33 cellular contexts compared by ENCODE assay signal in the genomic region with DNA sequence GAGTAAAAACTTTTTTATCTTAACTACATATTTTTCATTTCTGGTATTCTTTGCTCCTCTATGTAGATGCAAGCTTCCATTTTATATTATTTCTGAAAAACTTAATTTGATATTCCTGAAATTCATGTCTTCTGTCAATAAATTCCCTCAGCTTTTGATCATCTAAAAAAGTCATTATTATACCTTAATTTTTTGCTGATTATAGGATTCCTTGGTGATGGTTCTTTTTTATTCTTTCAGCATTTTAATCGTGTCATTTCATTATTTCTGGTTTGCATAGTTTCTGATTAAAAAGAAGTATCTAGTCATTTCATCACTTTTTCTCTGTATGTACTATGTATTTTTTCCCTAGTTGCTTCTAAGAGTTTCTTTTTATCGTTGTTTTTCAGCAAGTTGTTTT.
"Had no signal": no experiment of that assay in that cellular context is flagged by ENCODE, and none has a peak within 500 bp of the region (broad histone marks: within the 10 kb centered on the region; RNA-seq: fewer than 3 reads in every experiment).

No MANE protein-coding gene starts in this region.

- H3K27me3 ChIP-seq: ascending aorta, breast epithelium, cardiac muscle cell, dorsolateral prefrontal cortex, esophagus muscularis mucosa, foreskin keratinocyte, gastrocnemius medialis, heart right ventricle had no signal

- H3K4me1 ChIP-seq: ascending aorta, breast epithelium, esophagus muscularis mucosa, foreskin keratinocyte had no signal

- H3K36me3 ChIP-seq: ascending aorta, breast epithelium, cardiac muscle cell, esophagus muscularis mucosa, gastrocnemius medialis, heart right ventricle, WERI-Rb-1 had no signal

- ATAC-seq: activated CD4-positive, alpha-beta T cell treated with anti-CD3 and anti-CD28 coated beads for 36 hours; activated naive CD4-positive, alpha-beta T cell treated with anti-CD3 and anti-CD28 coated beads, Interleukin-2, amount 50 U/mL, for 72 hours; activated T-cell treated with anti-CD3 and anti-CD28 coated beads, Interleukin-2, amount 50 U/mL, for 72 hours; foreskin keratinocyte; gastrocnemius medialis; heart right ventricle; T-helper 17 cell had no signal

- H3K9me3 ChIP-seq: gastrocnemius medialis had no signal

- H3K4me3 ChIP-seq: ascending aorta, breast epithelium, cardiac muscle cell, coronary artery, dorsolateral prefrontal cortex, esophagus muscularis mucosa, gastrocnemius medialis, heart right ventricle had no signal

- H3K27ac ChIP-seq: ascending aorta, breast epithelium, cardiac muscle cell, coronary artery, dorsolateral prefrontal cortex, esophagus muscularis mucosa, foreskin keratinocyte, gastrocnemius medialis, heart right ventricle, WERI-Rb-1 had no signal

- DNase-seq: activated B cell treated with CpG ODN at 0.5 μM for 24 hours; activated CD4-positive, alpha-beta memory T cell treated with anti-CD3 and anti-CD28 coated beads, Interleukin-2, amount 10 ng/mL, durations not matched to agents 7 days and 5 days; activated CD4-positive, alpha-beta T cell treated with anti-CD3 and anti-CD28 coated beads for 36 hours; activated CD4-positive, alpha-beta T cell treated with anti-CD3 and anti-CD28 coated beads, Interleukin-2, amount 10 ng/mL, durations not matched to agents 24 days and 14 days; activated CD4-positive, CD25-positive, alpha-beta regulatory T cell treated with anti-CD3 and anti-CD28 coated beads, Interleukin-2, amount 50 U/mL, for 72 hours; activated CD8-positive, alpha-beta memory T cell treated with anti-CD3 and anti-CD28 coated beads, Interleukin-2, amount 50 U/mL, for 48 hours; activated gamma-delta T cell; activated naive CD4-positive, alpha-beta T cell; activated naive CD4-positive, alpha-beta T cell treated with anti-CD3 and anti-CD28 coated beads, Interleukin-2, amount 10 ng/mL, durations not matched to agents 7 days and 5 days; activated naive CD8-positive, alpha-beta T cell treated with anti-CD3 and anti-CD28 coated beads, Interleukin-2, amount 10 ng/mL, durations not matched to agents 7 days and 5 days; activated T-cell treated with anti-CD3 and anti-CD28 coated beads for 4 hours; activated T-cell treated with anti-CD3 and anti-CD28 coated beads, Interleukin-2, amount 50 U/mL, for 24 hours; activated T-cell treated with anti-CD3 and anti-CD28 coated beads, Interleukin-2, amount 50 U/mL, for 72 hours; central memory CD4-positive, alpha-beta T cell; cerebellar nuclear complex; dorsolateral prefrontal cortex; effector memory CD4-positive, alpha-beta T cell; endodermal cell; erythroblast; foreskin keratinocyte; gastrocnemius medialis; glutamatergic neuron; heart right ventricle; T-helper 1 cell; T-helper 17 cell; T1000; WERI-Rb-1 had no signal
